In the genomic region with DNA sequence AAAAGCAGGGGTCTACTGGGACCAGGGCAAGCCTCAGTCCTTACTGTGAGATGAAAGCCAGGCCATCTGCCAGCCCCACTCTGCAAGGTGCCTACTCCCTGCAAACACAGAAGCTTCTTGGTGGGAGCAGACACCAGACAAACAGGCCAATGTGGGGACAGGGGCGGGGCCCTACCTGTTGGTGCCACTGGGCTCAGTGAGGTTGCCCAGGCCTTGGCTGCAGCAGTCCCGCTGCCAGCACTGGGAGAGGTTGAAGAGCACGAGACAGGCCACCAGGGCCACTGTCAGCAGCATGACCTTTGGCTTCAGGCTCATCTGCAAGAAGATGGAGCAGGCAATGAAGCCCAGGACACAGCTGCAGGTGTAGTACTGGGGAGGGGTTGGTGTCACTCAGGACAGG, we compare ENCODE assay signal across 15 cellular contexts.
DNase-seq lines count a peak whose midpoint lies in the region; ATAC-seq and TF ChIP-seq lines count a peak whose summit lies in the region.
"Had no signal": no experiment of that assay in that cellular context is flagged by ENCODE, and none has a peak within 500 bp of the region (broad histone marks: within the 10 kb centered on the region; RNA-seq: fewer than 3 reads in every experiment).

No MANE protein-coding gene starts in this region.

- peaks cover 0 to 8% of the 10 kb centered on the region in 2 donors for H3K4me1 ChIP-seq in right atrium auricular region

- no peaks in the 10 kb centered on the region for H3K36me3 ChIP-seq in right atrium auricular region

- no peak overlapping the region for H3K27ac ChIP-seq in right atrium auricular region
- H3K27ac ChIP-seq: C4-2B had no signal

- DNase-seq in NCI-H146 (lab: John Stamatoyannopoulos, UW) (peak; percentile 44), NCI-H146 treated with DMSO at 0.1 percent for 48 hours (lab: John Stamatoyannopoulos, UW; ENCODE audit: unreplicated experiment) (no peak), ELF-1 (ENCODE audit: low read depth, low spot score) (peak; percentile 27), NCI-H69 (lab: John Stamatoyannopoulos, UW) (peak; percentile 76), islet precursor cell (peak; percentile 49), NCI-H774 (lab: John Stamatoyannopoulos, UW) (no peak), right atrium auricular region (ENCODE audit: low spot score) (no peak)
- DNase-seq: DMS79, GDM1, NCI-H1436 treated with DMSO at 0.1 percent for 48 hours, NCI-H510A, Right ventricle myocardium superior had no signal

- no peak for ATAC-seq in GM18868 (IDR thresholded peaks at IDR 0.05; ENCODE audit: unreplicated experiment)
- ATAC-seq: SK-N-SH treated with all-trans-retinoic acid at 6 μM for 48 hours had no signal

- H3K4me3 ChIP-seq in right atrium auricular region, result no peak overlapping the region

- no peaks in the 10 kb centered on the region for H3K9me3 ChIP-seq in right atrium auricular region

- no peaks in the 10 kb centered on the region for H3K27me3 ChIP-seq in right atrium auricular region

- TF ChIP-seq CTCF in right atrium auricular region (IDR thresholded peaks at IDR 0.05), result no peak

Comparison
In these comparisons a context has a peak if more than half of its experiments do, and no peak if none do; other contexts are left out.
1. DNase-seq: peak in NCI-H146 (single experiment), ELF-1 (single experiment), NCI-H69 (single experiment) and islet precursor cell (single experiment); none in NCI-H146 treated with DMSO at 0.1 percent for 48 hours (single experiment), NCI-H774 (single experiment) and right atrium auricular region (single experiment).